In the genomic region with DNA sequence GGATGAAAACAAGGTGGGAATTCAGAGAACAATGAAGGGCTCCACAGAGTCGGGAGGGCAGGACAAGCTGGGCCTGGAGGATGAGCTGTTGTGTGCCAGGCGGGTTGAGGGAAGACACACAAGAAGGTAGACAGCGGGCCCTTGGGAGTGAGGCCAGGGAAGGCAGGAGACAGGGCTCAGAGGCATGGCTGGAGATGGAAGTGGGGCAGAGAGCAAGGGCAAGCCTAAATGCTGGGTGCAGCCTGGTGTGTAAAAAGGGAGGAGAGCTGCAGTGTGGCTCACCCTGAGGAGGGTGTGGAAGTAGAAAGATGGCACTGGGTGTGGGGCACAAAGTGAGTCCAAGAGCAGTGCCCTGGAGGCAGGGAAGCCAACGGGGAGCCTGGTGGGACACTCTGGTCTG, we compare ENCODE assay signal across 15 cellular contexts.
DNase-seq lines count a peak whose midpoint lies in the region; FAIRE-seq and TF ChIP-seq lines count a peak whose summit lies in the region.
"Had no signal": no experiment of that assay in that cellular context is flagged by ENCODE, and none has a peak within 500 bp of the region (broad histone marks: within the 10 kb centered on the region; RNA-seq: fewer than 3 reads in every experiment).

No MANE protein-coding gene starts in this region.

- 83 to 92% (median 89%) methylated on average over 4 of the region's 4 CpGs for WGBS in stomach, 5 donors

- TF ChIP-seq POLR2A in stomach (IDR thresholded peaks at IDR 0.05) = no peak

- H3K4me2 ChIP-seq in PC-9 (peak overlapping the region; percentile 52), keratinocyte (ENCODE audit: control insufficient read depth, extremely low read depth, insufficient read depth, low read depth, low read length) (peak overlapping the region; percentile 68)

- no peaks in the 10 kb centered on the region for H3K9me2 ChIP-seq in PC-9 (ENCODE audit: insufficient read depth)

- H3K36me3 Mint-ChIP-seq in T-helper 2 cell treated with Interferon-gamma antibody and Interleukin-4, amounts not matched to agents 5 μg/mL and 100 μg/mL, for 36 hours (ENCODE audit: low read depth) = peaks cover 6% of the 10 kb centered on the region

- peaks cover 3% of the 10 kb centered on the region for H3K9me1 ChIP-seq in keratinocyte (ENCODE audit: control insufficient read depth, extremely low read depth, insufficient read depth, low read length)

- H2AFZ ChIP-seq in PC-9 = no peak overlapping the region
- peak overlapping the region; percentile 1 for H2AFZ ChIP-seq in keratinocyte (ENCODE audit: control insufficient read depth, low read length)

- CTCF ChIA-PET in PC-9 (lab: Charles Lee) = interaction anchor here (0.5 kb wide), 1 partner anchor 23 kb away, joined by 3 read pairs; no protein-coding TSS in a partner anchor

- no peaks in the 10 kb centered on the region for H3K9me3 Mint-ChIP-seq in T-helper 2 cell treated with Interferon-gamma antibody and Interleukin-4, amounts not matched to agents 5 μg/mL and 100 μg/mL, for 36 hours
- H3K9me3 Mint-ChIP-seq: activated naive CD8-positive, alpha-beta T cell treated with anti-CD3 and anti-CD28 coated beads for 36 hours; T-helper 1 cell treated with Interleukin-12 subunit alpha and Interleukin-12 subunit beta and Interleukin-4 antibody, amounts not matched to agents 30 μg/mL and 1 μg/mL, for 36 hours had no signal

- DNase-seq in PC-9 = no peak
- peak; percentile 2 for DNase-seq in bronchial epithelial cell (ENCODE audit: low read depth)
- DNase-seq in keratinocyte (ENCODE audit: low read depth, low spot score) = no peak
- no peak for DNase-seq in stomach
- no peak for DNase-seq in T-helper 2 cell treated with Interferon-gamma antibody and Interleukin-4, amounts not matched to agents 5 μg/mL and 100 μg/mL, for 36 hours (ENCODE audit: low spot score)
- no peak for DNase-seq in GM13977 (ENCODE audit: low spot score)
- DNase-seq in SHP77 treated with DMSO at 0.1 percent for 48 hours (lab: John Stamatoyannopoulos, UW) = no peak
- DNase-seq: activated CD4-positive, alpha-beta T cell treated with anti-CD3 and anti-CD28 coated beads for 1 hour; activated naive CD8-positive, alpha-beta T cell treated with anti-CD3 and anti-CD28 coated beads for 36 hours; erythroblast; hippocampal formation; NCI-H774; stimulated activated CD4-positive, alpha-beta T cell treated with anti-CD3 and anti-CD28 coated beads, Interleukin-4, amount 100 ng/mL, for 24 hours; uterus had no signal

- no peak for TF ChIP-seq CTCF in PC-9 (conservative IDR thresholded peaks at IDR 0.05)
- no peak for TF ChIP-seq CTCF in bronchial epithelial cell (IDR thresholded peaks at IDR 0.05; ENCODE audit: insufficient read depth, low read length, severe bottlenecking)
- no peak for TF ChIP-seq CTCF in keratinocyte (optimal IDR thresholded peaks at IDR 0.05 in 1 of 3, IDR thresholded peaks at IDR 0.05 in 1 of 3, conservative IDR thresholded peaks at IDR 0.05 in 1 of 3; ENCODE audit: extremely low read depth in 1 of 3, insufficient read depth in 2 of 3, low read length in 3 of 3)
- TF ChIP-seq CTCF in stomach (IDR thresholded peaks at IDR 0.05) = no peak
- no peak for TF ChIP-seq CTCF in GM13977 (IDR thresholded peaks at IDR 0.05; ENCODE audit: extremely low read depth, insufficient read depth, missing control alignments)

- H3K9me3 ChIP-seq in PC-9 (ENCODE audit: insufficient read depth, low read depth) (no peaks in the 10 kb centered on the region), keratinocyte (ENCODE audit: control insufficient read depth, low read depth, low read length) (no peaks in the 10 kb centered on the region), stomach (no peaks in the 10 kb centered on the region)
- H3K9me3 ChIP-seq: uterus had no signal

- H3K4me1 ChIP-seq in PC-9 (replicated peaks; ENCODE audit: insufficient read depth) (peaks cover 49% of the 10 kb centered on the region), keratinocyte (ENCODE audit: control insufficient read depth, extremely low read depth, insufficient read depth, low read length) (peaks cover 25% of the 10 kb centered on the region), stomach (peaks cover 0 to 15% (median 2%) of the 10 kb centered on the region in 4 donors)
- H3K4me1 ChIP-seq: uterus had no signal

- H3K27me3 Mint-ChIP-seq in T-helper 2 cell treated with Interferon-gamma antibody and Interleukin-4, amounts not matched to agents 5 μg/mL and 100 μg/mL, for 36 hours (ENCODE audit: low read depth) = no peaks in the 10 kb centered on the region
- H3K27me3 Mint-ChIP-seq: activated naive CD8-positive, alpha-beta T cell treated with anti-CD3 and anti-CD28 coated beads for 36 hours had no signal

- dilution Hi-C loops in keratinocyte (cut with MboI; ENCODE audit: extremely low pct_ligation_motif_present, low sequenced_read_pairs) = no loop called here

- H3K79me2 ChIP-seq in PC-9 (ENCODE audit: low read depth) (peaks cover 16% of the 10 kb centered on the region; the same call in 1 of the 2 replicates), keratinocyte (ENCODE audit: control insufficient read depth, insufficient read depth, low read length) (no peaks in the 10 kb centered on the region)

- in situ Hi-C loops in GM13977 (cut with MboI; ENCODE audit: low pct_unique_long_range_greater_than_20kb, low sequenced_read_pairs, unreplicated experiment) = no loop called here

- BruUV-seq in PC-9 (replicated peaks; lab: Mats Ljungman, UMichigan) = no TSS peak

- H3K4me3 ChIP-seq in PC-9 = no peak overlapping the region
- H3K4me3 ChIP-seq in bronchial epithelial cell (ENCODE audit: low read depth, low read length) = no peak overlapping the region
- H3K4me3 ChIP-seq in keratinocyte (ENCODE audit: control insufficient read depth in 2 of 3, extremely low read depth in 1 of 3, insufficient read depth in 2 of 3, low read depth in 1 of 3, low read length in 3 of 3) = peak overlapping the region in 1 of 3 experiments; percentile 24
- H3K4me3 ChIP-seq in stomach = no peak overlapping the region
- H3K4me3 ChIP-seq: uterus had no signal

- no peak for FAIRE-seq in bronchial epithelial cell (lab: Jason Lieb, UNC)
- FAIRE-seq in keratinocyte (lab: Jason Lieb, UNC) = no peak

- H3K36me3 ChIP-seq in PC-9 (ENCODE audit: low read depth) = no peaks in the 10 kb centered on the region; the same call in 1 of the 2 replicates
- peaks cover 3% of the 10 kb centered on the region for H3K36me3 ChIP-seq in bronchial epithelial cell (ENCODE audit: control insufficient read depth, insufficient read depth, low read length)
- H3K36me3 ChIP-seq in keratinocyte (ENCODE audit: control insufficient read depth in 2 of 2, extremely low read depth in 1 of 2, insufficient read depth in 2 of 2, low read length in 2 of 2) = peaks cover 4 to 11% of the 10 kb centered on the region in 2 experiments
- peaks cover 5 to 50% (median 45%) of the 10 kb centered on the region in 4 donors for H3K36me3 ChIP-seq in stomach
- H3K36me3 ChIP-seq: uterus had no signal

- POLR2A ChIA-PET in PC-9 (lab: Charles Lee; ENCODE audit: unreplicated experiment) = interaction anchor here (0.5 to 1.2 kb wide), 6 partner anchors 18 to 1105 kb away, joined by 3 to 13 read pairs (median 6); no protein-coding TSS in a partner anchor

- H3K4me1 Mint-ChIP-seq in T-helper 2 cell treated with Interferon-gamma antibody and Interleukin-4, amounts not matched to agents 5 μg/mL and 100 μg/mL, for 36 hours (ENCODE audit: low read depth) = peaks cover 3% of the 10 kb centered on the region

- H4K20me1 ChIP-seq in PC-9 (ENCODE audit: insufficient read depth) (no peaks in the 10 kb centered on the region; the same call in 1 of the 2 replicates), keratinocyte (ENCODE audit: control insufficient read depth, extremely low read depth, insufficient read depth, low read length) (no peaks in the 10 kb centered on the region)

- TF ChIP-seq EP300 in stomach (IDR thresholded peaks at IDR 0.05) = no peak

- intact Hi-C loops in PC-9 (cut with micrococcal nuclease; ENCODE audit: unreplicated experiment) (loop anchor here (1.0 to 5.0 kb wide), 4 partner anchors 18 to 173 kb away; no protein-coding TSS in a partner anchor), stomach (cut with DNase I; ENCODE audit: low total_unique reads) (no loop called here)

- H3K4me3 Mint-ChIP-seq in T-helper 2 cell treated with Interferon-gamma antibody and Interleukin-4, amounts not matched to agents 5 μg/mL and 100 μg/mL, for 36 hours = no peak overlapping the region
- H3K4me3 Mint-ChIP-seq: activated naive CD8-positive, alpha-beta T cell treated with anti-CD3 and anti-CD28 coated beads for 36 hours; T-helper 1 cell treated with Interleukin-12 subunit alpha and Interleukin-12 subunit beta and Interleukin-4 antibody, amounts not matched to agents 30 μg/mL and 1 μg/mL, for 36 hours had no signal

- H3F3A ChIP-seq in PC-9 (ENCODE audit: insufficient read depth, low read depth) = peaks cover 29% of the 10 kb centered on the region

- no peak overlapping the region for H3K27ac Mint-ChIP-seq in T-helper 2 cell treated with Interferon-gamma antibody and Interleukin-4, amounts not matched to agents 5 μg/mL and 100 μg/mL, for 36 hours
- H3K27ac Mint-ChIP-seq: activated naive CD8-positive, alpha-beta T cell treated with anti-CD3 and anti-CD28 coated beads for 36 hours; T-helper 1 cell treated with Interleukin-12 subunit alpha and Interleukin-12 subunit beta and Interleukin-4 antibody, amounts not matched to agents 30 μg/mL and 1 μg/mL, for 36 hours had no signal

- H3K27ac ChIP-seq in PC-9 (peak overlapping the region; percentile 62), keratinocyte (ENCODE audit: control insufficient read depth, insufficient read depth, low read length) (peak overlapping the region; percentile 29), stomach (peak overlapping the region in 3 of 5 donors; percentile 10 to 56 (median 32))
- H3K27ac ChIP-seq: uterus had no signal

- peak overlapping the region; percentile 24 for H3K9ac ChIP-seq in keratinocyte (ENCODE audit: control insufficient read depth, extremely low read depth, insufficient read depth, low read length)

- H3K27me3 ChIP-seq in PC-9 (ENCODE audit: insufficient read depth, low read depth) (no peaks in the 10 kb centered on the region), bronchial epithelial cell (ENCODE audit: control insufficient read depth, insufficient read depth, low read length) (no peaks in the 10 kb centered on the region), keratinocyte (ENCODE audit: control insufficient read depth, extremely low read depth, insufficient read depth, low read length) (no peaks in the 10 kb centered on the region), stomach (no peaks in the 10 kb centered on the region)
- H3K27me3 ChIP-seq: uterus had no signal
